ENCODE assay signal across 26 cellular contexts in genomic region chr14:64412237-64412636, GRCh38.
"Had no signal": no experiment of that assay in that cellular context is flagged by ENCODE, and none has a peak within 500 bp of the region (broad histone marks: within the 10 kb centered on the region; RNA-seq: fewer than 3 reads in every experiment).

No MANE protein-coding gene starts in this region.

- ATAC-seq: activated CD4-positive, alpha-beta T cell treated with anti-CD3 and anti-CD28 coated beads for 36 hours; body of pancreas; Panc1; Right ventricle myocardium inferior; T-cell had no signal

- H3K27ac ChIP-seq: ascending aorta, body of pancreas, SK-N-MC, VCaP had no signal

- FAIRE-seq: bronchial epithelial cell had no signal

- H3K27me3 Mint-ChIP-seq: activated CD4-positive, alpha-beta T cell treated with anti-CD3 and anti-CD28 coated beads for 36 hours; activated naive CD4-positive, alpha-beta T cell treated with anti-CD3 and anti-CD28 coated beads, Interleukin-2, amount 10 ng/mL, durations not matched to agents 7 days and 5 days; T-cell had no signal

- DNase-seq: activated CD4-positive, alpha-beta T cell treated with anti-CD3 and anti-CD28 coated beads for 36 hours; activated CD8-positive, alpha-beta memory T cell treated with anti-CD3 and anti-CD28 coated beads for 24 hours; activated gamma-delta T cell treated with Interleukin-2 at 50 U/mL for 16 hours; activated naive CD4-positive, alpha-beta T cell treated with anti-CD3 and anti-CD28 coated beads, Interleukin-2, amount 10 ng/mL, durations not matched to agents 7 days and 5 days; amniotic stem cell; body of pancreas; MG63; MV-4-11; NCI-H1092 treated with DMSO at 0.1 percent for 48 hours; NCI-H1436; NCI-H1694 treated with DMSO at 0.1 percent for 48 hours; NCI-H2029 treated with DMSO at 0.1 percent for 48 hours; NCI-H345; NCI-H510A; NCI-H526 treated with DMSO at 0.1 percent for 48 hours; NK-92 treated with Interleukin-12 subunit alpha and Interleukin-12 subunit beta, amount 100 ng/mL, for 24 hours; OCI-M1; RPMI8226; T-cell; T1000 had no signal

- H3K4me1 ChIP-seq: body of pancreas had no signal

- H3K4me3 Mint-ChIP-seq: activated CD4-positive, alpha-beta T cell treated with anti-CD3 and anti-CD28 coated beads for 36 hours; activated naive CD4-positive, alpha-beta T cell treated with anti-CD3 and anti-CD28 coated beads, Interleukin-2, amount 10 ng/mL, durations not matched to agents 7 days and 5 days had no signal

- H3K27ac Mint-ChIP-seq: activated CD4-positive, alpha-beta T cell treated with anti-CD3 and anti-CD28 coated beads for 36 hours; activated naive CD4-positive, alpha-beta T cell treated with anti-CD3 and anti-CD28 coated beads, Interleukin-2, amount 10 ng/mL, durations not matched to agents 7 days and 5 days; T-cell had no signal

- H3K9me3 Mint-ChIP-seq: activated naive CD4-positive, alpha-beta T cell treated with anti-CD3 and anti-CD28 coated beads, Interleukin-2, amount 10 ng/mL, durations not matched to agents 7 days and 5 days; T-cell had no signal

- H3K9me3 ChIP-seq: ascending aorta, body of pancreas, MG63 had no signal

- H3K27me3 ChIP-seq: ascending aorta, body of pancreas, MG63 had no signal

- H3K4me3 ChIP-seq: ascending aorta, body of pancreas, MG63, SK-N-MC had no signal

- H3K4me1 Mint-ChIP-seq: activated CD4-positive, alpha-beta T cell treated with anti-CD3 and anti-CD28 coated beads for 36 hours had no signal
